ENCODE assay signal across 12 cellular contexts in genomic region chr12:50326636-50327284, GRCh38. TPM values are rescaled to one million over a fixed set of nuclear protein-coding genes. Genes with fewer than 3 reads are reported as not detected.
DNase-seq lines count a peak whose midpoint lies in the region; ATAC-seq and TF ChIP-seq lines count a peak whose summit lies in the region.
"Had no signal": no experiment of that assay in that cellular context is flagged by ENCODE, and none has a peak within 500 bp of the region (broad histone marks: within the 10 kb centered on the region; RNA-seq: fewer than 3 reads in every experiment).

No MANE protein-coding gene starts in this region.

- intact Hi-C loops in PC-3 (cut with micrococcal nuclease) = loop anchor here (2.0 to 5.0 kb wide), 3 partner anchors 76 to 350 kb away; no protein-coding TSS in a partner anchor

- no peaks in the 10 kb centered on the region for H3K9me2 ChIP-seq in PC-3 (replicated peaks; ENCODE audit: low read length)

- H3K4me3 ChIP-seq in HEK293 (ENCODE audit: low read depth, low read length) (no peak overlapping the region), PC-3 (ENCODE audit: low read length) (peak overlapping the region; percentile 48), fibroblast of lung (replicated peaks in 1 of 4; ENCODE audit: control extremely low read depth in 1 of 4, insufficient read depth in 1 of 4, low read depth in 3 of 4, low read length in 4 of 4) (no peak overlapping the region), skeletal muscle satellite cell (ENCODE audit: low read length) (peak overlapping the region; percentile 7)

- BruUV-seq in PC-3 (replicated peaks; lab: Mats Ljungman, UMichigan) = no TSS peak

- H4K20me1 ChIP-seq in PC-3 (ENCODE audit: low read length) (no peaks in the 10 kb centered on the region), fibroblast of lung (ENCODE audit: control insufficient read depth, extremely low read depth, insufficient read depth, low read length) (no peaks in the 10 kb centered on the region)

- H3K4me1 ChIP-seq in HEK293 (ENCODE audit: control insufficient read depth, insufficient read depth, low read length) (peaks cover 5% of the 10 kb centered on the region; the same call in 1 of the 2 replicates), PC-3 (ENCODE audit: insufficient read depth, low read length) (peaks cover 29% of the 10 kb centered on the region), fibroblast of lung (ENCODE audit: control insufficient read depth, extremely low read depth, insufficient read depth, low read length) (no peaks in the 10 kb centered on the region), skeletal muscle satellite cell (ENCODE audit: control insufficient read depth, insufficient read depth, low read length) (peaks cover 18% of the 10 kb centered on the region)

- CTCF ChIA-PET in HEK293 (lab: Yijun Ruan, JAX) = interaction anchor here (0.6 kb wide), 1 partner anchor 12 kb away, joined by 3 read pairs; no protein-coding TSS in a partner anchor
- CTCF ChIA-PET in PC-3 (lab: Charles Lee) = no interaction called here

- H3K9me3 Mint-ChIP-seq in stimulated activated naive B cell treated with anti-CD40 and anti-IgM and Interleukin-4, amounts not matched to agents 10 μg/mL and 1 μg/mL and 100 μg/mL, for 72 hours = no peaks in the 10 kb centered on the region
- H3K9me3 Mint-ChIP-seq: activated CD4-positive, alpha-beta T cell treated with anti-CD3 and anti-CD28 coated beads, Interleukin-2, amount 10 ng/mL, durations not matched to agents 7 days and 5 days; brain; stimulated activated memory B cell treated with anti-CD40 and anti-IgM and Interleukin-4, amounts not matched to agents 10 μg/mL and 1 μg/mL and 100 μg/mL, for 72 hours had no signal

- H3K27me3 ChIP-seq in PC-3 (ENCODE audit: low read length) (no peaks in the 10 kb centered on the region), fibroblast of lung (ENCODE audit: control insufficient read depth, insufficient read depth, low read length) (no peaks in the 10 kb centered on the region), skeletal muscle satellite cell (ENCODE audit: control insufficient read depth, insufficient read depth, low read length) (no peaks in the 10 kb centered on the region)

- peak; percentile 76 for ATAC-seq in PC-3
- ATAC-seq in stimulated activated naive B cell treated with anti-CD40 and anti-IgM and Interleukin-4, amounts not matched to agents 10 μg/mL and 1 μg/mL and 100 μg/mL, for 72 hours (replicated peaks) = no peak
- ATAC-seq: stimulated activated memory B cell treated with anti-CD40 and anti-IgM and Interleukin-4, amounts not matched to agents 10 μg/mL and 1 μg/mL and 100 μg/mL, for 72 hours had no signal

- H3K79me2 ChIP-seq in PC-3 (ENCODE audit: low read length) (no peaks in the 10 kb centered on the region), fibroblast of lung (ENCODE audit: control insufficient read depth, insufficient read depth, low read length) (no peaks in the 10 kb centered on the region)

- TF ChIP-seq CTCF in HEK293 (tag by site-specific recombination; IDR thresholded peaks at IDR 0.05) (no peak), PC-3 (conservative IDR thresholded peaks at IDR 0.05; ENCODE audit: low read depth, low read length) (no peak; the same call in 1 of the 2 replicates), fibroblast of lung (conservative IDR thresholded peaks at IDR 0.05 in 1 of 2, IDR thresholded peaks at IDR 0.05 in 1 of 2; ENCODE audit: low read depth in 1 of 2, low read length in 2 of 2) (peak in 1 of 2 donors; percentile 15)

- H3K9ac ChIP-seq in PC-3 (ENCODE audit: low read length) = peak overlapping the region; percentile 7; the same call in 1 of the 2 replicates
- H3K9ac ChIP-seq in fibroblast of lung (ENCODE audit: insufficient read depth, low read length) = no peak overlapping the region
- no peak overlapping the region for H3K9ac ChIP-seq in skeletal muscle satellite cell (ENCODE audit: low read depth, low read length)

- peak; percentile 88 for DNase-seq in PC-3
- peak; percentile 64 to 79 for DNase-seq in fibroblast of lung (ENCODE audit: low read depth in 2 of 2)
- no peak for DNase-seq in NCI-H146 treated with DMSO at 0.1 percent for 48 hours (lab: John Stamatoyannopoulos, UW; ENCODE audit: unreplicated experiment)
- no peak for DNase-seq in NCI-H2227 (lab: John Stamatoyannopoulos, UW; ENCODE audit: unreplicated experiment)
- no peak for DNase-seq in stimulated activated naive B cell treated with anti-CD40 and anti-IgM and Interleukin-4, amounts not matched to agents 10 μg/mL and 1 μg/mL and 100 μg/mL, for 72 hours
- DNase-seq: activated CD4-positive, alpha-beta T cell treated with anti-CD3 and anti-CD28 coated beads, Interleukin-2, amount 10 ng/mL, durations not matched to agents 7 days and 5 days; KBM-7; posterior cingulate gyrus had no signal

- POLR2A ChIA-PET in HEK293 (lab: Yijun Ruan, JAX) (no interaction called here), PC-3 (lab: Charles Lee; ENCODE audit: unreplicated experiment) (no interaction called here)

- H3F3A ChIP-seq in PC-3 (ENCODE audit: low read length, unreplicated experiment) = no peaks in the 10 kb centered on the region

- H2AFZ ChIP-seq in PC-3 (ENCODE audit: low read length) (peak overlapping the region; percentile 51; the same call in 1 of the 2 replicates), fibroblast of lung (ENCODE audit: low read length) (no peak overlapping the region)

- no peak overlapping the region for H3K4me3 Mint-ChIP-seq in stimulated activated naive B cell treated with anti-CD40 and anti-IgM and Interleukin-4, amounts not matched to agents 10 μg/mL and 1 μg/mL and 100 μg/mL, for 72 hours
- H3K4me3 Mint-ChIP-seq: activated CD4-positive, alpha-beta T cell treated with anti-CD3 and anti-CD28 coated beads, Interleukin-2, amount 10 ng/mL, durations not matched to agents 7 days and 5 days; brain; stimulated activated memory B cell treated with anti-CD40 and anti-IgM and Interleukin-4, amounts not matched to agents 10 μg/mL and 1 μg/mL and 100 μg/mL, for 72 hours had no signal

- H3K4me1 Mint-ChIP-seq in stimulated activated naive B cell treated with anti-CD40 and anti-IgM and Interleukin-4, amounts not matched to agents 10 μg/mL and 1 μg/mL and 100 μg/mL, for 72 hours = no peaks in the 10 kb centered on the region
- H3K4me1 Mint-ChIP-seq: activated CD4-positive, alpha-beta T cell treated with anti-CD3 and anti-CD28 coated beads, Interleukin-2, amount 10 ng/mL, durations not matched to agents 7 days and 5 days; stimulated activated memory B cell treated with anti-CD40 and anti-IgM and Interleukin-4, amounts not matched to agents 10 μg/mL and 1 μg/mL and 100 μg/mL, for 72 hours had no signal

- no peaks in the 10 kb centered on the region for H3K9me3 ChIP-seq in HEK293 (ENCODE audit: control insufficient read depth, insufficient read depth, low read depth, low read length)
- H3K9me3 ChIP-seq in PC-3 (ENCODE audit: low read length) = no peaks in the 10 kb centered on the region
- H3K9me3 ChIP-seq in fibroblast of lung (ENCODE audit: control insufficient read depth, insufficient read depth, low read depth, low read length) = no peaks in the 10 kb centered on the region
- no peaks in the 10 kb centered on the region for H3K9me3 ChIP-seq in skeletal muscle satellite cell (replicated peaks; ENCODE audit: low read length)

- H3K4me2 ChIP-seq in PC-3 (ENCODE audit: low read length) (peak overlapping the region; percentile 78), fibroblast of lung (ENCODE audit: extremely low read depth, insufficient read depth, low read length) (no peak overlapping the region), skeletal muscle satellite cell (ENCODE audit: low read length) (peak overlapping the region; percentile 53)

- H3K27ac Mint-ChIP-seq in stimulated activated naive B cell treated with anti-CD40 and anti-IgM and Interleukin-4, amounts not matched to agents 10 μg/mL and 1 μg/mL and 100 μg/mL, for 72 hours = no peak overlapping the region
- H3K27ac Mint-ChIP-seq: activated CD4-positive, alpha-beta T cell treated with anti-CD3 and anti-CD28 coated beads, Interleukin-2, amount 10 ng/mL, durations not matched to agents 7 days and 5 days; stimulated activated memory B cell treated with anti-CD40 and anti-IgM and Interleukin-4, amounts not matched to agents 10 μg/mL and 1 μg/mL and 100 μg/mL, for 72 hours had no signal

- no peaks in the 10 kb centered on the region for H3K27me3 Mint-ChIP-seq in stimulated activated naive B cell treated with anti-CD40 and anti-IgM and Interleukin-4, amounts not matched to agents 10 μg/mL and 1 μg/mL and 100 μg/mL, for 72 hours
- H3K27me3 Mint-ChIP-seq: activated CD4-positive, alpha-beta T cell treated with anti-CD3 and anti-CD28 coated beads, Interleukin-2, amount 10 ng/mL, durations not matched to agents 7 days and 5 days; brain; stimulated activated memory B cell treated with anti-CD40 and anti-IgM and Interleukin-4, amounts not matched to agents 10 μg/mL and 1 μg/mL and 100 μg/mL, for 72 hours had no signal

- H3K36me3 Mint-ChIP-seq in stimulated activated naive B cell treated with anti-CD40 and anti-IgM and Interleukin-4, amounts not matched to agents 10 μg/mL and 1 μg/mL and 100 μg/mL, for 72 hours = peaks cover 0 to 3% of the 10 kb centered on the region in 2 donors

- H3K27ac ChIP-seq in HEK293 (ENCODE audit: extremely low read depth, low read depth, low read length) (no peak overlapping the region), PC-3 (ENCODE audit: low read length) (peak overlapping the region; percentile 65), fibroblast of lung (ENCODE audit: insufficient read depth, low read length) (no peak overlapping the region)

- H3K36me3 ChIP-seq in HEK293 (ENCODE audit: control insufficient read depth in 2 of 2, insufficient read depth in 1 of 2, low read length in 2 of 2) = no peaks in the 10 kb centered on the region
- no peaks in the 10 kb centered on the region for H3K36me3 ChIP-seq in PC-3 (ENCODE audit: low read depth, low read length)
- H3K36me3 ChIP-seq in fibroblast of lung (ENCODE audit: control insufficient read depth, insufficient read depth, low read length) = no peaks in the 10 kb centered on the region
- H3K36me3 ChIP-seq in skeletal muscle satellite cell (ENCODE audit: insufficient read depth, low read length) = no peaks in the 10 kb centered on the region

RNA-seq across cellular contexts. Expression of gene LIMA1, which starts 43.4 kb away (rescaled TPM):
- total RNA-seq in PC-3 (2014; rRNA removed) (45.1 and 58.2 TPM in 2 replicates), fibroblast of lung (70.6 and 171 TPM in 2 replicates)
- 177 and 308 TPM in 2 replicates for polyA plus RNA-seq in fibroblast of lung
- 115 and 184 TPM in 2 replicates for polyA plus RNA-seq in fibroblast of lung (2012)
- polyA minus RNA-seq in fibroblast of lung (ENCODE audit: low replicate concordance) = 55.3 and 77.9 TPM in 2 replicates
- 86.7 and 113 TPM in 2 replicates for total RNA-seq in skeletal muscle satellite cell (2012; rRNA removed)

Comparison
In these comparisons a context has a peak if more than half of its experiments do, and no peak if none do; other contexts are left out.
1. H3K4me3 ChIP-seq: peak in PC-3 (single experiment) and skeletal muscle satellite cell (single experiment); none in HEK293 (single experiment) and fibroblast of lung (0 of 4).
2. DNase-seq: peak in PC-3 (single experiment) and fibroblast of lung (2 of 2); none in NCI-H146 treated with DMSO at 0.1 percent for 48 hours (single experiment), NCI-H2227 (single experiment) and stimulated activated naive B cell treated with anti-CD40 and anti-IgM and Interleukin-4, amounts not matched to agents 10 μg/mL and 1 μg/mL and 100 μg/mL, for 72 hours (single experiment).